ENCODE assay signal across 15 cellular contexts in genomic region chrX:129636175-129636681, GRCh38. TPM values are rescaled to one million over a fixed set of nuclear protein-coding genes. Genes with fewer than 3 reads are reported as not detected.
"Had no signal": no experiment of that assay in that cellular context is flagged by ENCODE, and none has a peak within 500 bp of the region (broad histone marks: within the 10 kb centered on the region; RNA-seq: fewer than 3 reads in every experiment).

No MANE protein-coding gene starts in this region.

- H3K4me3 ChIP-seq: gastrocnemius medialis, stomach, thyroid gland, uterus had no signal

- DNase-seq: activated CD4-positive, alpha-beta T cell treated with anti-CD3 and anti-CD28 coated beads, Interleukin-2, amount 50 U/mL, for 4 hours; activated effector memory CD4-positive, alpha-beta T cell treated with Interleukin-2 at 50 U/mL for 16 hours; activated T-cell treated with anti-CD3 and anti-CD28 coated beads, Interleukin-2, amount 50 U/mL, for 24 hours; amygdala; gastrocnemius medialis; hippocampal formation; mammary epithelial cell; nephron progenitor cell; stimulated activated CD4-positive, alpha-beta T cell treated with anti-CD3 and anti-CD28 coated beads, Interleukin-15, amount 100 ng/mL, for 24 hours; stimulated activated CD4-positive, alpha-beta T cell treated with anti-CD3 and anti-CD28 coated beads, Interleukin-4, amount 100 ng/mL, for 4 hours; stomach; T-helper 17 cell; uterus had no signal

- H3K27ac ChIP-seq: gastrocnemius medialis, stomach, thyroid gland, uterus had no signal

- ATAC-seq: activated CD4-positive, CD25-positive, alpha-beta regulatory T cell treated with anti-CD3 and anti-CD28 coated beads, Interleukin-2, amount 50 U/mL, for 24 hours; gastrocnemius medialis; T-helper 17 cell had no signal

- H3K9me3 ChIP-seq: gastrocnemius medialis, thyroid gland, uterus had no signal

- H3K27me3 ChIP-seq: gastrocnemius medialis, thyroid gland, uterus had no signal

- H3K4me1 ChIP-seq: gastrocnemius medialis, stomach, thyroid gland, uterus had no signal

- H3K36me3 ChIP-seq: gastrocnemius medialis, stomach, thyroid gland, uterus had no signal

RNA-seq across cellular contexts. Expression of gene APLN, which starts 18.5 kb away (rescaled TPM):
- total RNA-seq: gastrocnemius medialis, T-helper 17 cell had no signal
